In the genomic region with DNA sequence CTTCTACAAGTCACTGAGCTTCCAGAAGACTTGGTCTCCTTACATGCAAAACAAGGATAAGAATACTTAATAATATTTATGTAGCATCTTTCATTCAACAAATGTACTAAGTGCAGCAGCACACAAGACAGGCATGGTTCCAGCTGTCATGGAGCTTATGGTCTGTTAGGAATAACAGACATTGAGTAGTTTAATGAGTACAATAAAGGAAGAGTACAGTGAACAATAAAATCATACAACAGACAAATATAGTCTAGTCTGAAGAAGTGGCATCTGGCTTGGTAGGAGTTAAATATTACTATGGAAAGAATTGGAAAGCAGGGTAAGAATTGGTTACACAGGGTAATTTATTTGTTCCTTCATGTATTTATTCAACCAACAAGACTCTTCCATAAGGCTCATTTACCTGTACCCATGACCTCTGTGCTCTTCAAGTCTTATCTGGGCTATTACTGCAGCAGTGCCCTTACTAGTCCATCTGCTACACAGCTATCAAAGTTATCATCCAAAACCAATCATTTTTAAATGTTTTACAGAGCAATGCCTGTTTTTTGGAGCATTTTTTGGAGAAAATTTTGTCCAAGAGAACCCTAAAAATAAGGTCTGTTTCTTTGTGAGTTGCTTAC, we compare ENCODE assay signal across 25 cellular contexts.
"Had no signal": no experiment of that assay in that cellular context is flagged by ENCODE, and none has a peak within 500 bp of the region (broad histone marks: within the 10 kb centered on the region; RNA-seq: fewer than 3 reads in every experiment).

No MANE protein-coding gene starts in this region.

- H3K27me3 Mint-ChIP-seq: activated CD4-positive, alpha-beta T cell treated with anti-CD3 and anti-CD28 coated beads, Interleukin-2, amount 10 ng/mL, durations not matched to agents 24 days and 14 days; activated naive CD4-positive, alpha-beta T cell treated with anti-CD3 and anti-CD28 coated beads, Interleukin-2, amount 10 ng/mL, durations not matched to agents 7 days and 5 days; activated naive CD8-positive, alpha-beta T cell had no signal

- H3K36me3 Mint-ChIP-seq: activated naive CD4-positive, alpha-beta T cell treated with anti-CD3 and anti-CD28 coated beads, Interleukin-2, amount 10 ng/mL, durations not matched to agents 7 days and 5 days; activated naive CD8-positive, alpha-beta T cell had no signal

- H3K9me3 ChIP-seq: ascending aorta, MG63 had no signal

- H3K27me3 ChIP-seq: ascending aorta, MG63 had no signal

- H3K27ac Mint-ChIP-seq: activated CD4-positive, alpha-beta T cell treated with anti-CD3 and anti-CD28 coated beads, Interleukin-2, amount 10 ng/mL, durations not matched to agents 24 days and 14 days; activated naive CD4-positive, alpha-beta T cell treated with anti-CD3 and anti-CD28 coated beads, Interleukin-2, amount 10 ng/mL, durations not matched to agents 7 days and 5 days; activated naive CD8-positive, alpha-beta T cell; activated T-helper 1 cell treated with anti-CD3 and anti-CD28 coated beads, Interleukin-12 subunit alpha, Interleukin-12 subunit beta, Interleukin-2, Interleukin-4 antibody, amounts not matched to agents 30 ng/mL and 10 ng/mL and 1 ng/mL, durations not matched to agents 14 hours and 24 hours and 36 hours had no signal

- H3K4me3 Mint-ChIP-seq: activated CD4-positive, alpha-beta T cell treated with anti-CD3 and anti-CD28 coated beads, Interleukin-2, amount 10 ng/mL, durations not matched to agents 24 days and 14 days; activated naive CD4-positive, alpha-beta T cell treated with anti-CD3 and anti-CD28 coated beads, Interleukin-2, amount 10 ng/mL, durations not matched to agents 7 days and 5 days; activated naive CD8-positive, alpha-beta T cell; activated T-cell treated with anti-CD3 and anti-CD28 coated beads, Interleukin-2, amount 50 U/mL, for 4 hours; activated T-helper 1 cell treated with anti-CD3 and anti-CD28 coated beads, Interleukin-12 subunit alpha, Interleukin-12 subunit beta, Interleukin-2, Interleukin-4 antibody, amounts not matched to agents 30 ng/mL and 10 ng/mL and 1 ng/mL, durations not matched to agents 14 hours and 24 hours and 36 hours had no signal

- H3K36me3 ChIP-seq: ascending aorta, MG63 had no signal

- FAIRE-seq: TTC549 had no signal

- H3K4me1 ChIP-seq: ascending aorta had no signal

- H3K9me3 Mint-ChIP-seq: activated naive CD4-positive, alpha-beta T cell treated with anti-CD3 and anti-CD28 coated beads, Interleukin-2, amount 10 ng/mL, durations not matched to agents 7 days and 5 days; activated T-cell treated with anti-CD3 and anti-CD28 coated beads, Interleukin-2, amount 50 U/mL, for 4 hours; activated T-helper 1 cell treated with anti-CD3 and anti-CD28 coated beads, Interleukin-12 subunit alpha, Interleukin-12 subunit beta, Interleukin-2, Interleukin-4 antibody, amounts not matched to agents 30 ng/mL and 10 ng/mL and 1 ng/mL, durations not matched to agents 14 hours and 24 hours and 36 hours had no signal

- H3K27ac ChIP-seq: ascending aorta had no signal

- DNase-seq: activated CD4-positive, alpha-beta T cell treated with anti-CD3 and anti-CD28 coated beads, Interleukin-2, amount 10 ng/mL, durations not matched to agents 24 days and 14 days; activated CD4-positive, alpha-beta T cell treated with anti-CD3 and anti-CD28 coated beads, Interleukin-2, amount 50 U/mL, for 4 hours; activated CD8-positive, alpha-beta memory T cell treated with anti-CD3 and anti-CD28 coated beads, Interleukin-2, amount 50 U/mL, for 4 hours; activated effector memory CD4-positive, alpha-beta T cell treated with Interleukin-2 at 50 U/mL for 16 hours; activated naive CD4-positive, alpha-beta T cell treated with anti-CD3 and anti-CD28 coated beads, Interleukin-2, amount 10 ng/mL, durations not matched to agents 7 days and 5 days; activated T-cell treated with anti-CD3 and anti-CD28 coated beads for 4 hours; activated T-cell treated with anti-CD3 and anti-CD28 coated beads, Interleukin-2, amount 50 U/mL, for 4 hours; amygdala; Karpas-422; MG63; NCI-H1105 treated with DMSO at 0.1 percent for 48 hours; NCI-H1436; NCI-H1694; NCI-H1930; NCI-H2081 treated with DMSO at 0.1 percent for 48 hours; NCI-H345; NCI-H524 treated with DMSO at 0.1 percent for 48 hours; NK-92 treated with Interleukin-12 subunit alpha and Interleukin-12 subunit beta, amount 100 ng/mL, for 24 hours; Right ventricle myocardium superior; SW 1271; T-helper 1 cell had no signal

- H3K4me3 ChIP-seq: ascending aorta, MG63 had no signal
